ENCODE assay signal across 22 cellular contexts in the genomic region with DNA sequence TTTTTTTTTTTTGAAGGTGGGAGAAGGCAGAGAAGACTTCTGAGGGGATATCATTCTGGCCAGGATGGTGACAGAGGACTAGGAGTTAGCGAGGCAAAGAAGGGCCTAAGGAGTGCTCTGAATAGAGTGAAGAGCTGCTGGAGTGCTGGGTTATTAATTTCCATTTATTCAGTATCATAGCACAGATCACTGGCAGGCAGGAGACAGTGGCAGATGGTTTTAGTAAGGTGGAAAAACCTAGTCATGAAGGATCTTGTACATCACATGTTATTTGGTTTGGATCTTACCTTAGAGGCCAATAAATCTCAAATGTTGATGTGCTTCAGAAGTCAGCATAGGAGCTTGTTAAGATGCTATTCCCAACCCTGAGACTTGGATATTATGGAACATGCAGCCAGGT.
"Had no signal": no experiment of that assay in that cellular context is flagged by ENCODE, and none has a peak within 500 bp of the region (broad histone marks: within the 10 kb centered on the region; RNA-seq: fewer than 3 reads in every experiment).

No MANE protein-coding gene starts in this region.

- DNase-seq: colonic mucosa; effector CD8-positive, alpha-beta T cell; endodermal cell; foreskin fibroblast; gastrocnemius medialis; mesenchymal stem cell; mucosa of descending colon; naive B cell; nucleus accumbens; psoas muscle; right cardiac atrium; sigmoid colon; stimulated activated CD4-positive, alpha-beta T cell treated with anti-CD3 and anti-CD28 coated beads, Interleukin-2, amount 100 ng/mL, for 24 hours; stimulated activated CD4-positive, alpha-beta T cell treated with anti-CD3 and anti-CD28 coated beads, Interleukin-4, amount 100 ng/mL, for 24 hours; stimulated activated naive CD4-positive, alpha-beta T cell treated with Interleukin-2 at 50 U/mL for 16 hours; substantia nigra; testis; tibial artery had no signal

- H3K36me3 ChIP-seq: colonic mucosa, gastrocnemius medialis had no signal

- H3K4me3 ChIP-seq: colonic mucosa, gastrocnemius medialis, mucosa of descending colon, psoas muscle, sigmoid colon, testis, tibial artery had no signal

- ATAC-seq: esophagus mucosa; gastrocnemius medialis; left lobe of liver; mucosa of descending colon; psoas muscle; right cardiac atrium; stimulated activated effector memory CD8-positive, alpha-beta T cell treated with anti-CD3 and anti-CD28 coated beads, Interleukin-12 subunit alpha, Interleukin-12 subunit beta, amount 100 ng/mL, for 72 hours had no signal

- H3K4me1 ChIP-seq: colonic mucosa, psoas muscle, sigmoid colon, testis had no signal

- H3K27ac ChIP-seq: colonic mucosa, epithelial cell of prostate, gastrocnemius medialis, psoas muscle, sigmoid colon, testis, tibial artery had no signal

- H3K27me3 ChIP-seq: colonic mucosa, gastrocnemius medialis, sigmoid colon, testis, tibial artery had no signal

- H3K9me3 ChIP-seq: colonic mucosa, gastrocnemius medialis, mucosa of descending colon, psoas muscle, sigmoid colon, testis, tibial artery had no signal
